Comparison of ENCODE assay signal across 8 cellular contexts in the genomic region with DNA sequence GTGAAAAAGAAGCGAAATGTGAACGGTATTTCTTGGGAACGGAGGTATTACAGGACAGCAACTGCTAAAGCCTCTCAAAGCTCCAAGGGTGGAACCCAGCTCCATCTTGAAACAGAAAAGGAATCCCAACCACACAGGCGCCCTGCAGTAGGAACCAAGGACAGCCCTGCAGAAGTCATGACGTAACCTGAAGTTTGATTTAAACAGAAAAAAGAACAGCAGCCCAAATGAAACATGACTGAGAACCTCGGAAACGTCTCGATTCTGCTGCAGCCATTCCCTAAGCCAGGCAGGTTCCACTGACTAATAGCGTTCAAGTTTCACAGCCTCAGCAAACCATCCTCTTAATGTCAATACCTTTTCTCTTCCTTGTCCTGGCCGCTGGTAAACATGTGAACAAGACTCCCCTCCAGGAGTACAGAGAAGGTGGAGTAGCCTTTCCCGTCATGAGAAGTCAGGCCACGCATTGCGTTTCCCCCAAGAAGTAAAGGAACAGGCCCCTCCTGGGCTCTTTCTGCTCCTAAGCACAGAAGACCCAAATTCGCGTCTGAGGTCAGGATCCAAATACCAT. TPM values are rescaled to one million over a fixed set of nuclear protein-coding genes. Genes with fewer than 3 reads are reported as not detected.
DNase-seq lines count a peak whose midpoint lies in the region; ATAC-seq and TF ChIP-seq lines count a peak whose summit lies in the region.

No MANE protein-coding gene starts in this region.

- H3K9me3 ChIP-seq in AG04450 (ENCODE audit: control insufficient read depth, insufficient read depth, low read length), result no peaks in the 10 kb centered on the region
- H3K9me3 ChIP-seq in colonic mucosa, result no peaks in the 10 kb centered on the region
- H3K9me3 ChIP-seq in naive thymus-derived CD4-positive, alpha-beta T cell (ENCODE audit: control insufficient read depth in 2 of 3, low read length in 3 of 3), result no peaks in the 10 kb centered on the region

- H3K4me1 Mint-ChIP-seq in IgD-negative memory B cell, result peaks cover 34 to 47% (median 42%) of the 10 kb centered on the region in 3 donors
- peaks cover 21 to 68% (median 53%) of the 10 kb centered on the region in 7 donors for H3K4me1 Mint-ChIP-seq in naive thymus-derived CD4-positive, alpha-beta T cell

- peak overlapping the region; percentile 95 for H3K27ac ChIP-seq in AG04450 (ENCODE audit: low read depth, low read length)
- H3K27ac ChIP-seq in colonic mucosa, result peak overlapping the region; percentile 83
- H3K27ac ChIP-seq in naive thymus-derived CD4-positive, alpha-beta T cell (ENCODE audit: low read depth, low read length), result peak overlapping the region; percentile 77

- peak overlapping the region; percentile 68 to 84 for H3K9ac ChIP-seq in colonic mucosa (ENCODE audit: low read depth in 2 of 2, low read length in 2 of 2)

- no peaks in the 10 kb centered on the region for H3K36me3 Mint-ChIP-seq in IgD-negative memory B cell
- peaks cover 0 to 3% (median 0%) of the 10 kb centered on the region in 5 donors for H3K36me3 Mint-ChIP-seq in naive thymus-derived CD4-positive, alpha-beta T cell

- H3K36me3 ChIP-seq in colonic mucosa, result no peaks in the 10 kb centered on the region
- peaks cover 0 to 6% (median 0%) of the 10 kb centered on the region in 3 experiments for H3K36me3 ChIP-seq in naive thymus-derived CD4-positive, alpha-beta T cell (ENCODE audit: control insufficient read depth in 2 of 3, insufficient read depth in 3 of 3, low read length in 3 of 3)

- H3K4me3 ChIP-seq in AG04450 (ENCODE audit: low read depth, low read length), result peak overlapping the region; percentile 63
- H3K4me3 ChIP-seq in colonic mucosa, result peak overlapping the region; percentile 40
- H3K4me3 ChIP-seq in naive thymus-derived CD4-positive, alpha-beta T cell (ENCODE audit: low read length), result peak overlapping the region; percentile 88

- TF ChIP-seq CTCF in AG04450 (IDR thresholded peaks at IDR 0.05; ENCODE audit: low read depth, low read length) (no peak), colonic mucosa (IDR thresholded peaks at IDR 0.05) (no peak)

- intact Hi-C loops in colonic mucosa (cut with DNase I), result no loop called here
- intact Hi-C loops in naive thymus-derived CD4-positive, alpha-beta T cell (cut with micrococcal nuclease), result loop anchor here (1.0 to 10.0 kb wide), 5 partner anchors 118 to 1393 kb away; partner anchors contain the start of genes DNAJA2 (in 2 of the 2), ABCC11 (in 1 of the 2), ITFG1 (in 1 of the 2) and NETO2 (in 1 of the 2)

- CTCF ChIA-PET in AG04450 (lab: Charles Lee), result interaction anchor here (0.6 to 4.2 kb wide), 9 partner anchors 9 to 265 kb away, joined by 3 to 44 read pairs (median 4); no protein-coding TSS in a partner anchor
- CTCF ChIA-PET in naive thymus-derived CD4-positive, alpha-beta T cell (lab: Charles Lee), result interaction anchor here (1.1 to 2.5 kb wide), 3 partner anchors 11 to 265 kb away, joined by 3 to 17 read pairs (median 5); no protein-coding TSS in a partner anchor

- no peak for ATAC-seq in naive thymus-derived CD4-positive, alpha-beta T cell
- ATAC-seq in GM21447 (IDR thresholded peaks at IDR 0.05; ENCODE audit: unreplicated experiment) (no peak), GM18861 (IDR thresholded peaks at IDR 0.05; ENCODE audit: unreplicated experiment) (no peak)

- H3K4me3 Mint-ChIP-seq in IgD-negative memory B cell, result peak overlapping the region; percentile 91 to 97 (median 96)
- peak overlapping the region; percentile 73 to 98 (median 92) for H3K4me3 Mint-ChIP-seq in naive thymus-derived CD4-positive, alpha-beta T cell

- H3K27ac Mint-ChIP-seq in IgD-negative memory B cell, result peak overlapping the region; percentile 69 to 92 (median 90)
- H3K27ac Mint-ChIP-seq in naive thymus-derived CD4-positive, alpha-beta T cell, result peak overlapping the region; percentile 82 to 99 (median 94)

- H3K4me1 ChIP-seq in colonic mucosa, result peaks cover 14% of the 10 kb centered on the region
- peaks cover 14 to 15% of the 10 kb centered on the region in 2 donors for H3K4me1 ChIP-seq in naive thymus-derived CD4-positive, alpha-beta T cell (ENCODE audit: control insufficient read depth in 2 of 2, insufficient read depth in 2 of 2, low read length in 2 of 2)

- no peaks in the 10 kb centered on the region for H3K27me3 Mint-ChIP-seq in IgD-negative memory B cell
- H3K27me3 Mint-ChIP-seq in naive thymus-derived CD4-positive, alpha-beta T cell, result no peaks in the 10 kb centered on the region

- DNase-seq in AG04450 (ENCODE audit: low read depth, low spot score) (no peak), colonic mucosa (peak; percentile 40), NCI-H2081 treated with DMSO at 0.1 percent for 48 hours (lab: John Stamatoyannopoulos, UW) (no peak)
- DNase-seq in naive thymus-derived CD4-positive, alpha-beta T cell, result no peak
- DNase-seq in activated CD4-positive, CD25-positive, alpha-beta regulatory T cell treated with anti-CD3 and anti-CD28 coated beads, Interleukin-2, amount 50 U/mL, for 72 hours, result no peak

- no peaks in the 10 kb centered on the region for H3K27me3 ChIP-seq in AG04450 (ENCODE audit: control insufficient read depth, insufficient read depth, low read length)
- no peaks in the 10 kb centered on the region for H3K27me3 ChIP-seq in colonic mucosa
- no peaks in the 10 kb centered on the region for H3K27me3 ChIP-seq in naive thymus-derived CD4-positive, alpha-beta T cell (ENCODE audit: control insufficient read depth in 2 of 2, insufficient read depth in 2 of 2, low read length in 2 of 2)

- no peaks in the 10 kb centered on the region for H3K9me3 Mint-ChIP-seq in IgD-negative memory B cell
- H3K9me3 Mint-ChIP-seq in naive thymus-derived CD4-positive, alpha-beta T cell, result no peaks in the 10 kb centered on the region

- POLR2A ChIA-PET in AG04450 (lab: Yijun Ruan, JAX), result interaction anchor here (0.5 to 2.4 kb wide), 6 partner anchors 10 to 249 kb away, joined by 3 to 18 read pairs (median 4); partner anchors contain the start of gene N4BP1
- POLR2A ChIA-PET in naive thymus-derived CD4-positive, alpha-beta T cell (lab: Charles Lee), result interaction anchor here (0.7 to 4.2 kb wide), 6 partner anchors 9 to 1478 kb away, joined by 3 to 50 read pairs (median 4); partner anchors contain the start of gene SIAH1

RNA-seq across cellular contexts. Expression of gene SIAH1, which starts 20.1 kb away (rescaled TPM):
- 19.9 and 21.6 TPM in 2 replicates for polyA plus RNA-seq in AG04450 (2011; rRNA removed)
- 21.8 and 27.1 TPM in 2 replicates for polyA minus RNA-seq in AG04450 (2011; rRNA and poly(A)+ RNA removed)
- polyA plus RNA-seq in IgD-negative memory B cell, result 24.3 TPM
- total RNA-seq in colonic mucosa, result 10 to 100 TPM; 19.7 to 27.9 TPM
- total RNA-seq in naive thymus-derived CD4-positive, alpha-beta T cell, result 10 to 100 TPM; 14.5 to 51.1 (median 19.8) TPM
- 10 to 100 TPM; 16.4 to 21.2 TPM for polyA plus RNA-seq in naive thymus-derived CD4-positive, alpha-beta T cell
